ENCODE assay signal across 18 cellular contexts in the genomic region with DNA sequence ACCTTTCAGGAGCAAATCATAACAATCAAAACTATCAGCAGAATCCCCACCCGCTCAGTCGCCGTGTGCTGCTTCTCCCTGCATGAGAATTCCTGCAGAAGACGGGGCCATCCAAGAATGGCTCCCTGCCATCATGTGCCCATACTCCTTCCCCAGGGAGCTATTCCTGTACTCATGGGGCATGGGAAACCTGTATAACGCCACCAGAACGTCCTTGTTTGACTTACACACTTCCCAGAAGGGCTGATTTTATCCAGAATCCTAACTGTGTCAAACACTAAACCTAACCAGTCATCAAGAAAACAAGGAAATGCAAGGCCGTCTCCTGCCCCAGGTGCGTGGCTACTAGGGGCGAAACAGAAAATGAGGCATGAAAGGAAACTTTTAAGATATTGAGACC.
"Had no signal": no experiment of that assay in that cellular context is flagged by ENCODE, and none has a peak within 500 bp of the region (broad histone marks: within the 10 kb centered on the region; RNA-seq: fewer than 3 reads in every experiment).

No MANE protein-coding gene starts in this region.

- H3K27me3 ChIP-seq: dorsolateral prefrontal cortex, gastrocnemius medialis had no signal

- H3K36me3 ChIP-seq: gastrocnemius medialis had no signal

- H3K36me3 Mint-ChIP-seq: immature natural killer cell had no signal

- H3K4me3 Mint-ChIP-seq: central memory CD8-positive, alpha-beta T cell; immature natural killer cell; nephron; type B pancreatic cell had no signal

- H3K4me1 Mint-ChIP-seq: central memory CD8-positive, alpha-beta T cell had no signal

- H3K9me3 ChIP-seq: gastrocnemius medialis, psoas muscle had no signal

- H3K27ac Mint-ChIP-seq: immature natural killer cell, nephron, type B pancreatic cell had no signal

- H3K27me3 Mint-ChIP-seq: central memory CD8-positive, alpha-beta T cell; type B pancreatic cell had no signal

- FAIRE-seq: endometrium, kidney, small intestine, urothelium cell line had no signal

- H3K27ac ChIP-seq: gastrocnemius medialis, psoas muscle had no signal

- H3K4me3 ChIP-seq: dorsolateral prefrontal cortex, gastrocnemius medialis, psoas muscle had no signal

- H3K9me3 Mint-ChIP-seq: central memory CD8-positive, alpha-beta T cell; immature natural killer cell had no signal

- DNase-seq: cortex of kidney; dorsolateral prefrontal cortex; effector CD8-positive, alpha-beta T cell; gastrocnemius medialis; glutamatergic neuron; immature natural killer cell; kidney; psoas muscle; retina; small intestine; stimulated activated CD4-positive, alpha-beta T cell treated with anti-CD3 and anti-CD28 coated beads, Interleukin-2, amount 100 ng/mL, for 48 hours; stimulated activated naive CD4-positive, alpha-beta T cell treated with Interleukin-2 at 50 U/mL for 16 hours had no signal

- ATAC-seq: esophagus mucosa, gastrocnemius medialis had no signal
